8 cellular contexts compared by ENCODE assay signal in the genomic region with DNA sequence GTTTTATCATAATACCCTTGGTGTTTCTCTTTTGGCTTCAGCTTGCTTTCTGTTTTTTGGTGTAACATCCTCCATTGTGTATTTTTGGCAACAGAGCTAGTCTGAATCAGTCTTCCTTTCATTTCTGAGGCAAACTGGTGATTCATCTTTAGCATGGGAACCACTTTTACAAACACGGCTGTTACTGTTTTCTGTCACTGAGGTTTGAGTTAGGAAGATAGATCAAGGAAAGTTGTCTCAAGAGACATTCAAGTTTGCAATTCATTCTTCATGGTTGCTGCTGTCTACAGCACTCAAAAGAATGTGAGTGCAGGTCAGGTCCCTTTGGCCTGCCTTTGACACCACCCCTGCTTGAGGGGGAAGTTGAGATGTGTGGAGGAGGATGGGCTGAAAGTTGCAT. TPM values are rescaled to one million over a fixed set of nuclear protein-coding genes. Genes with fewer than 3 reads are reported as not detected.
DNase-seq lines count a peak whose midpoint lies in the region; ATAC-seq and TF ChIP-seq lines count a peak whose summit lies in the region.

No MANE protein-coding gene starts in this region.

- H3K4me3 Mint-ChIP-seq in activated CD4-positive, alpha-beta memory T cell treated with anti-CD3 and anti-CD28 coated beads, Interleukin-2, amount 10 ng/mL, durations not matched to agents 7 days and 5 days, result no peak overlapping the region

- H3K9me3 Mint-ChIP-seq in activated CD4-positive, alpha-beta memory T cell treated with anti-CD3 and anti-CD28 coated beads, Interleukin-2, amount 10 ng/mL, durations not matched to agents 7 days and 5 days, result peaks cover 3% of the 10 kb centered on the region

- H3K27me3 Mint-ChIP-seq in activated CD4-positive, alpha-beta memory T cell treated with anti-CD3 and anti-CD28 coated beads, Interleukin-2, amount 10 ng/mL, durations not matched to agents 7 days and 5 days, result peaks cover 4% of the 10 kb centered on the region

- peaks cover 29% of the 10 kb centered on the region for H3K4me1 Mint-ChIP-seq in activated CD4-positive, alpha-beta memory T cell treated with anti-CD3 and anti-CD28 coated beads, Interleukin-2, amount 10 ng/mL, durations not matched to agents 7 days and 5 days

- ATAC-seq in HG02885 (IDR thresholded peaks at IDR 0.05; ENCODE audit: poor library complexity, unreplicated experiment) (peak; percentile 67), left lung (peak; percentile 52), GM19324 (IDR thresholded peaks at IDR 0.05; ENCODE audit: low FRiP score, unreplicated experiment) (no peak)

- CTCF ChIA-PET in activated CD4-positive, alpha-beta memory T cell treated with anti-CD3 and anti-CD28 coated beads, Interleukin-2, amount 10 ng/mL, durations not matched to agents 7 days and 5 days (lab: Charles Lee), result interaction anchor here (1.1 to 1.2 kb wide), 3 partner anchors 9 to 634 kb away, joined by 3 to 5 read pairs (median 5); no protein-coding TSS in a partner anchor

- no peaks in the 10 kb centered on the region for H3K4me1 ChIP-seq in left lung

- no peak overlapping the region for H3K4me3 ChIP-seq in left lung

- H3K9me3 ChIP-seq in left lung, result no peaks in the 10 kb centered on the region

- H3K27ac Mint-ChIP-seq in activated CD4-positive, alpha-beta memory T cell treated with anti-CD3 and anti-CD28 coated beads, Interleukin-2, amount 10 ng/mL, durations not matched to agents 7 days and 5 days, result peak overlapping the region; percentile 74

- POLR2A ChIA-PET in activated CD4-positive, alpha-beta memory T cell treated with anti-CD3 and anti-CD28 coated beads, Interleukin-2, amount 10 ng/mL, durations not matched to agents 7 days and 5 days (lab: Charles Lee), result no interaction called here

- DNase-seq in GM03348 (ENCODE audit: low spot score) (peak; percentile 76), left lung (no peak), NCI-H187 treated with DMSO at 0.1 percent for 48 hours (lab: John Stamatoyannopoulos, UW) (no peak), RPMI8226 (no peak), NCI-H2227 treated with DMSO at 0.1 percent for 48 hours (lab: John Stamatoyannopoulos, UW) (no peak)
- no peak for DNase-seq in activated CD4-positive, alpha-beta memory T cell treated with anti-CD3 and anti-CD28 coated beads, Interleukin-2, amount 10 ng/mL, durations not matched to agents 7 days and 5 days

- no peaks in the 10 kb centered on the region for H3K36me3 ChIP-seq in left lung

- no peaks in the 10 kb centered on the region for H3K27me3 ChIP-seq in left lung

- H3K27ac ChIP-seq in left lung, result peak overlapping the region in 1 of 2 donors; percentile 28

- H3K36me3 Mint-ChIP-seq in activated CD4-positive, alpha-beta memory T cell treated with anti-CD3 and anti-CD28 coated beads, Interleukin-2, amount 10 ng/mL, durations not matched to agents 7 days and 5 days (ENCODE audit: low read depth), result no peaks in the 10 kb centered on the region

- intact Hi-C loops in left lung (cut with DNase I), result no loop called here

- TF ChIP-seq CTCF in left lung (IDR thresholded peaks at IDR 0.05), result no peak

RNA-seq across cellular contexts. Expression of a gene that starts 36.3 kb away (rescaled TPM):
- total RNA-seq in activated CD4-positive, alpha-beta memory T cell treated with anti-CD3 and anti-CD28 coated beads, Interleukin-2, amount 10 ng/mL, durations not matched to agents 7 days and 5 days, result 1 to 10 TPM; 2.8 to 3.1 TPM
- total RNA-seq in left lung, result not detected
